8 cellular contexts compared by ENCODE assay signal in genomic region chr22:39808087-39808486, GRCh38.
DNase-seq lines count a peak whose midpoint lies in the region; ATAC-seq and TF ChIP-seq lines count a peak whose summit lies in the region.

No MANE protein-coding gene starts in this region.

- H3K36me3 ChIP-seq in A673 (ENCODE audit: insufficient read depth, low read length, poor library complexity, severe bottlenecking) = no peaks in the 10 kb centered on the region
- H3K36me3 ChIP-seq in H7 (replicated peaks; ENCODE audit: control insufficient read depth, insufficient read depth, low read length) = no peaks in the 10 kb centered on the region
- no peaks in the 10 kb centered on the region for H3K36me3 ChIP-seq in WERI-Rb-1
- H3K36me3 ChIP-seq in stomach = no peaks in the 10 kb centered on the region

- H3K4me3 ChIP-seq in A673 (ENCODE audit: low read depth, low read length, poor library complexity, severe bottlenecking) = no peak overlapping the region
- H3K4me3 ChIP-seq in H7 (ENCODE audit: insufficient read depth, low read depth, low read length) = no peak overlapping the region
- H3K4me3 ChIP-seq in WERI-Rb-1 (ENCODE audit: low read depth, low read length) = no peak overlapping the region
- H3K4me3 ChIP-seq in stomach = no peak overlapping the region

- no peak for TF ChIP-seq EP300 in stomach (IDR thresholded peaks at IDR 0.05)

- H3K27me3 ChIP-seq in A673 (replicated peaks; ENCODE audit: insufficient read depth, low read depth, low read length, poor library complexity) = peaks cover 44% of the 10 kb centered on the region
- no peaks in the 10 kb centered on the region for H3K27me3 ChIP-seq in H7 (ENCODE audit: control insufficient read depth, insufficient read depth, low read length)
- H3K27me3 ChIP-seq in WERI-Rb-1 (ENCODE audit: insufficient read depth, low read depth, severe bottlenecking) = no peaks in the 10 kb centered on the region
- peaks cover 0 to 66% (median 3%) of the 10 kb centered on the region in 3 donors for H3K27me3 ChIP-seq in stomach

- CTCF ChIA-PET in A673 (lab: Charles Lee) = interaction anchor here (0.6 to 0.7 kb wide), 4 partner anchors 78 to 273 kb away, joined by 3 to 9 read pairs (median 5); no protein-coding TSS in a partner anchor

- no peaks in the 10 kb centered on the region for H3K9me3 ChIP-seq in A673 (ENCODE audit: low read depth, low read length, poor library complexity, severe bottlenecking)
- no peaks in the 10 kb centered on the region for H3K9me3 ChIP-seq in WERI-Rb-1 (ENCODE audit: severe bottlenecking)
- no peaks in the 10 kb centered on the region for H3K9me3 ChIP-seq in stomach

- TF ChIP-seq CTCF in A673 (conservative IDR thresholded peaks at IDR 0.05; ENCODE audit: low read depth, low read length) (peak; percentile 74), WERI-Rb-1 (IDR thresholded peaks at IDR 0.05; ENCODE audit: low read depth, low read length) (peak; percentile 48), stomach (IDR thresholded peaks at IDR 0.05) (no peak)

- DNase-seq in A673 (ENCODE audit: low spot score) (peak; percentile 66), H7 (peak; percentile 57), WERI-Rb-1 (peak; percentile 41), iPS DF 19.7 (ENCODE audit: low read depth, low spot score) (peak; percentile 20), stomach (no peak), medulla oblongata (ENCODE audit: extremely low spot score) (no peak), ureter (ENCODE audit: low spot score) (no peak)

- POLR2A ChIA-PET in A673 (lab: Charles Lee; ENCODE audit: low non-redundant PET) = no interaction called here

- no peaks in the 10 kb centered on the region for H3K4me1 ChIP-seq in A673 (ENCODE audit: insufficient read depth, low read length, poor library complexity, severe bottlenecking)
- no peaks in the 10 kb centered on the region for H3K4me1 ChIP-seq in stomach

- no peak for TF ChIP-seq POLR2A in stomach (IDR thresholded peaks at IDR 0.05)

- ATAC-seq in HG03175 (IDR thresholded peaks at IDR 0.05; ENCODE audit: unreplicated experiment) = no peak

- H3K27ac ChIP-seq in A673 (ENCODE audit: low read depth, low read length, poor library complexity, severe bottlenecking) (no peak overlapping the region), WERI-Rb-1 (no peak overlapping the region), stomach (no peak overlapping the region)

- intact Hi-C loops in A673 (cut with micrococcal nuclease; ENCODE audit: unreplicated experiment) (loop anchor here (10.0 kb wide), 1 partner anchor 263 kb away; no protein-coding TSS in a partner anchor), stomach (cut with DNase I; ENCODE audit: low total_unique reads) (no loop called here)

- no TSS peak for BruUV-seq in A673 (replicated peaks; lab: Mats Ljungman, UMichigan)

- 26 to 33% (median 30%) methylated on average over 3 of the region's 3 CpGs for WGBS in stomach, 5 donors

Comparison
In these comparisons a context has a peak if more than half of its experiments do, and no peak if none do; other contexts are left out.
1. DNase-seq: peak in A673 (single experiment), H7 (single experiment), WERI-Rb-1 (single experiment) and iPS DF 19.7 (single experiment); none in stomach (single experiment), medulla oblongata (single experiment) and ureter (single experiment).
2. CTCF ChIP-seq: peak in A673 (single experiment) and WERI-Rb-1 (single experiment); none in stomach (0 of 7).